ENCODE assay signal across 8 cellular contexts in the genomic region with DNA sequence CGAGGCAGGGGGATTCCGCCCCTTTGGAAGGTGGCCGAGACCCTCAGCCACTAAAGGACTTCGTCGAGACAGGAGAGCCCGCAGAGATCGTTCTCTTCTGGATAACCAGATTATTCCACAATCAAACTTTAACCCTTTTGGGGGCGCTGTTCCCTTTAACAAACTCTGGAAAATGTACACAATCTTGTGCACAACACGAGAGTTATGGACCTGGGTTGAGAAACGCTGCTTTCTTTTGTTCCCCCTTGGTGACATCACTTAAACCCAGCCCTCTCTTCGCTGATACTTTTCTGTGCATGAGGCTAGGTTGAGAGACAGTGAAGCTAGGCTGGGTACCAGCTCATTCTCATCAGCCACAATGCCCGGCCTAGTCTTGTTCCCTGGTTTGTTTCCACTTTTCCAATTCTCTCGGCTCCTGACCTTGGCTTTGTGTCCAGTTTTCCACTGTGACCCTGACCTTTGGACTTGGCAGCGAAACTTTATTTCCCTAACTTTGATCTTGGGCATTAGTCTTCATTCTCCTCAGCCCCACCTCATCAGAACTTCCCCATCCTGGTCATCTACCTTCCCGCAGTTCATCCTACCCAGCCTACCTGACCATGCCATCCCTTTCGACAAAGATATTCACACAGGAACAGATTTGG. TPM values are rescaled to one million over a fixed set of nuclear protein-coding genes. Genes with fewer than 3 reads are reported as not detected.
DNase-seq lines count a peak whose midpoint lies in the region; ATAC-seq, FAIRE-seq and TF ChIP-seq lines count a peak whose summit lies in the region.

No MANE protein-coding gene starts in this region.

- H3K36me3 ChIP-seq in GM06990 (ENCODE audit: control insufficient read depth, insufficient read depth, low read length) (peaks cover 3% of the 10 kb centered on the region), endocrine pancreas (ENCODE audit: control insufficient read depth, insufficient read depth, low read length) (no peaks in the 10 kb centered on the region), mesenchymal stem cell (ENCODE audit: control insufficient read depth in 1 of 2, insufficient read depth in 2 of 2, low read depth in 1 of 2, low read length in 2 of 2) (peaks cover 0 to 14% of the 10 kb centered on the region in 2 experiments), thyroid gland (no peaks in the 10 kb centered on the region)

- peak overlapping the region; percentile 88 for H4K8ac ChIP-seq in mesenchymal stem cell (ENCODE audit: low read length)

- WGBS in mesenchymal stem cell: 29% methylated on average over 16 of the region's 16 CpGs
- 22% methylated on average over 16 of the region's 16 CpGs for WGBS in thyroid gland, 2 donors

- H2AFZ ChIP-seq in mesenchymal stem cell (ENCODE audit: low read depth, low read length): peak overlapping the region; percentile 89

- H3K36me3 Mint-ChIP-seq in T-helper 1 cell treated with Interleukin-12 subunit alpha and Interleukin-12 subunit beta and Interleukin-4 antibody, amounts not matched to agents 30 μg/mL and 1 μg/mL, for 36 hours (ENCODE audit: low read depth): peaks cover 18% of the 10 kb centered on the region

- H3K4me1 Mint-ChIP-seq in T-helper 1 cell treated with Interleukin-12 subunit alpha and Interleukin-12 subunit beta and Interleukin-4 antibody, amounts not matched to agents 30 μg/mL and 1 μg/mL, for 36 hours (ENCODE audit: low read depth): peaks cover 46% of the 10 kb centered on the region

- peaks cover 5% of the 10 kb centered on the region for H3K79me1 ChIP-seq in mesenchymal stem cell (replicated peaks; ENCODE audit: low read length, poor library complexity, severe bottlenecking)

- H3K27ac ChIP-seq in mesenchymal stem cell (ENCODE audit: low read length, poor library complexity, severe bottlenecking): peak overlapping the region; percentile 89
- peak overlapping the region; percentile 87 to 95 (median 89) for H3K27ac ChIP-seq in thyroid gland

- H3K4me1 ChIP-seq in endocrine pancreas (ENCODE audit: control insufficient read depth, insufficient read depth, low read length) (no peaks in the 10 kb centered on the region), mesenchymal stem cell (ENCODE audit: control insufficient read depth, insufficient read depth, low read depth, low read length) (peaks cover 13% of the 10 kb centered on the region), thyroid gland (peaks cover 5 to 18% of the 10 kb centered on the region in 2 donors)

- H3K9me3 ChIP-seq in endocrine pancreas (ENCODE audit: control insufficient read depth, low read length): no peaks in the 10 kb centered on the region
- H3K9me3 ChIP-seq in mesenchymal stem cell (ENCODE audit: control insufficient read depth, low read length): no peaks in the 10 kb centered on the region
- no peaks in the 10 kb centered on the region for H3K9me3 ChIP-seq in thyroid gland

- intact Hi-C loops in thyroid gland (cut with DNase I): loop anchor here (5.0 kb wide), 1 partner anchor 298 kb away; no protein-coding TSS in a partner anchor

- peak overlapping the region; percentile 93 for H3K9ac ChIP-seq in endocrine pancreas (ENCODE audit: control insufficient read depth, insufficient read depth, low read length)
- H3K9ac ChIP-seq in mesenchymal stem cell (ENCODE audit: low read length): peak overlapping the region; percentile 97

- H3K4me2 ChIP-seq in mesenchymal stem cell (ENCODE audit: low read length, poor library complexity, severe bottlenecking): peak overlapping the region; percentile 77

- peak overlapping the region; percentile 88 for H3K4me3 Mint-ChIP-seq in T-helper 1 cell treated with Interleukin-12 subunit alpha and Interleukin-12 subunit beta and Interleukin-4 antibody, amounts not matched to agents 30 μg/mL and 1 μg/mL, for 36 hours

- TF ChIP-seq CTCF in GM06990 (IDR thresholded peaks at IDR 0.05; ENCODE audit: insufficient read depth, low read length, poor library complexity, severe bottlenecking) (peak; percentile 42), thyroid gland (IDR thresholded peaks at IDR 0.05) (peak in 4 of 6 experiments; percentile 28 to 58 (median 50))

- peak; percentile 83 for FAIRE-seq in A204.1 (lab: Jason Lieb, UNC)

- peak overlapping the region; percentile 37 to 85 for H3K4ac ChIP-seq in mesenchymal stem cell (ENCODE audit: low read depth in 1 of 2, low read length in 2 of 2)

- TF ChIP-seq POLR2A in thyroid gland (IDR thresholded peaks at IDR 0.05): no peak

- H3K27me3 Mint-ChIP-seq in T-helper 1 cell treated with Interleukin-12 subunit alpha and Interleukin-12 subunit beta and Interleukin-4 antibody, amounts not matched to agents 30 μg/mL and 1 μg/mL, for 36 hours (ENCODE audit: low read depth): no peaks in the 10 kb centered on the region

- peak overlapping the region in 1 of 2 experiments; percentile 82 for H3K14ac ChIP-seq in mesenchymal stem cell (ENCODE audit: low read length in 2 of 2)

- H2AK5ac ChIP-seq in mesenchymal stem cell (ENCODE audit: low read length, severe bottlenecking): peak overlapping the region; percentile 83

- peak overlapping the region; percentile 97 for H3K4me3 ChIP-seq in GM06990 (replicated peaks; ENCODE audit: low read depth, low read length)
- peak overlapping the region; percentile 54 for H3K4me3 ChIP-seq in endocrine pancreas (ENCODE audit: control insufficient read depth, insufficient read depth, low read length)
- peak overlapping the region; percentile 67 to 97 for H3K4me3 ChIP-seq in mesenchymal stem cell (ENCODE audit: insufficient read depth in 1 of 2, low read depth in 1 of 2, low read length in 2 of 2)
- peak overlapping the region; percentile 84 to 95 (median 89) for H3K4me3 ChIP-seq in thyroid gland (replicated peaks in 1 of 3)

- no peaks in the 10 kb centered on the region for H3K9me3 Mint-ChIP-seq in T-helper 1 cell treated with Interleukin-12 subunit alpha and Interleukin-12 subunit beta and Interleukin-4 antibody, amounts not matched to agents 30 μg/mL and 1 μg/mL, for 36 hours

- H3K27me3 ChIP-seq in GM06990 (replicated peaks; ENCODE audit: control insufficient read depth, insufficient read depth, low read length) (no peaks in the 10 kb centered on the region), endocrine pancreas (ENCODE audit: control insufficient read depth, insufficient read depth, low read length) (no peaks in the 10 kb centered on the region), mesenchymal stem cell (ENCODE audit: control insufficient read depth in 1 of 2, insufficient read depth in 1 of 2, low read length in 2 of 2) (no peaks in the 10 kb centered on the region), thyroid gland (no peaks in the 10 kb centered on the region)

- DNase-seq in GM06990 (ENCODE audit: extremely low read depth, insufficient read length): no peak
- DNase-seq in NCI-H146 treated with DMSO at 0.1 percent for 48 hours (lab: John Stamatoyannopoulos, UW; ENCODE audit: unreplicated experiment): peak; percentile 49
- peak; percentile 93 for DNase-seq in mesenchymal stem cell
- peak in 1 of 2 donors; percentile 6 for DNase-seq in thyroid gland

- H4K91ac ChIP-seq in mesenchymal stem cell (ENCODE audit: low read length): no peak overlapping the region

- ATAC-seq in HG02852 (IDR thresholded peaks at IDR 0.05; ENCODE audit: unreplicated experiment): peak; percentile 11

- peak overlapping the region; percentile 47 to 77 for H3K18ac ChIP-seq in mesenchymal stem cell (ENCODE audit: low read depth in 1 of 2, low read length in 2 of 2)

- H2BK5ac ChIP-seq in mesenchymal stem cell (ENCODE audit: low read depth, low read length, poor library complexity, severe bottlenecking): peak overlapping the region; percentile 58

- peak overlapping the region; percentile 81 for H3K27ac Mint-ChIP-seq in T-helper 1 cell treated with Interleukin-12 subunit alpha and Interleukin-12 subunit beta and Interleukin-4 antibody, amounts not matched to agents 30 μg/mL and 1 μg/mL, for 36 hours

- peak overlapping the region in 1 of 2 experiments; percentile 48 for H3K23ac ChIP-seq in mesenchymal stem cell (ENCODE audit: low read length in 2 of 2)

- H2BK120ac ChIP-seq in mesenchymal stem cell (ENCODE audit: low read depth, low read length): no peak overlapping the region

- peak overlapping the region; percentile 43 to 70 for H2BK12ac ChIP-seq in mesenchymal stem cell (ENCODE audit: low read length in 2 of 2)

- no peak overlapping the region for H2BK15ac ChIP-seq in mesenchymal stem cell (ENCODE audit: low read depth, poor library complexity, severe bottlenecking)

RNA-seq across cellular contexts. Expression of a gene that starts 0.8 kb away (rescaled TPM):
- 59.7 TPM for polyA plus RNA-seq in mesenchymal stem cell (2013, experiment 1 of 2)
- polyA plus RNA-seq in mesenchymal stem cell (2013, experiment 2 of 2): 61.8 TPM
- 10 to 100 TPM; 53.0 to 74.6 (median 61.7) TPM for total RNA-seq in thyroid gland
